ENCODE assay signal across 14 cellular contexts in the genomic region with DNA sequence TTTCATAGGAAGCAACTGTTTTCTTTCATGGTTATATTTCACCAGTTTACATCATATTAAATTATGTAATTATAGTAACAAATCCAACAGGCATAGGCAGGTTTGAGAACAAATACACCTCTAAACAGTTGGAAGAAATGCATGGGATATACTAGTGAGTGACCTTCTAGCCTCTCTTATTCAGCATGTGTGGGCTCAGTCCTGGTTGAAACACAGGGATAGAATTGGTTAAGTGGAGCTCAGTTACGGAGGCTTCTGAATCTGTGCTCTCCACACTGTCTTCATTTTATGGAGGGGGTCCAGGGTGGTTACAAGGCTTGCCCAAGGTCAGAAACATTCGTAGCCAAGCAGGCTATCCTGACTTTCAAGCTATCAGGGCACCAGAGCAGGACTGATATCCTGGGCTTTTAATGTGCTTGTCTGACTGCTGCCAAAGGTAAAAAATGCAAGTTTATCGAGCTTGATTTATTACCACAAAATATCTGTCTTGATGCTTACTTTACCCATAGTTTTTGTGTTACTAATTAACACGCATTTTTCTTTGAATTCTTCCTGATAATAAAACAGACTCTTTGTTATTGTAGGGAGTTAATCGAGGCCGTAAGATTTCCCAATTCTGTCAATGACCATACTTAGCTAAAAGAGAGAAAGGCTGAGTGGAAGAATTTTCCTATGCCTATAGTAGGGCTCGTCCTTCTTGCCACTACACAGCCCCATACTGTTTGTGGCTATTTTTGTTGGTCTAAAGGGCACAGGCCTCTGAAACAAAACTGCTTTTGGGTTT.
DNase-seq lines count a peak whose midpoint lies in the region; ATAC-seq and TF ChIP-seq lines count a peak whose summit lies in the region.
"Had no signal": no experiment of that assay in that cellular context is flagged by ENCODE, and none has a peak within 500 bp of the region (broad histone marks: within the 10 kb centered on the region; RNA-seq: fewer than 3 reads in every experiment).

No MANE protein-coding gene starts in this region.

- DNase-seq in SJSA1 (ENCODE audit: low read depth in 1 of 2, low spot score in 2 of 2) (peak in 1 of 2 experiments; percentile 14), fibroblast of the aortic adventitia (ENCODE audit: low read depth) (peak; percentile 76), mesothelial cell of epicardium (ENCODE audit: low spot score in 2 of 2, unreplicated experiment in 2 of 2) (no peak), type B pancreatic cell (ENCODE audit: extremely low spot score, unreplicated experiment) (no peak), OCI-M1 (lab: John Stamatoyannopoulos, UW) (no peak), cerebellum (ENCODE audit: low spot score) (no peak)
- DNase-seq: activated CD8-positive, alpha-beta memory T cell treated with anti-CD3 and anti-CD28 coated beads, Interleukin-2, amount 10 ng/mL, durations not matched to agents 7 days and 5 days; activated naive CD4-positive, alpha-beta T cell treated with Interleukin-2 at 50 U/mL for 16 hours; head of caudate nucleus; NCI-H187 treated with DMSO at 0.1 percent for 48 hours; NCI-H524 treated with DMSO at 0.1 percent for 48 hours; stimulated activated CD4-positive, alpha-beta T cell treated with anti-CD3 and anti-CD28 coated beads, Interleukin-15, amount 100 ng/mL, for 24 hours had no signal

- H3K9me3 Mint-ChIP-seq in mesothelial cell of epicardium (no peaks in the 10 kb centered on the region), type B pancreatic cell (no peaks in the 10 kb centered on the region)

- TF ChIP-seq CTCF in fibroblast of the aortic adventitia (IDR thresholded peaks at IDR 0.05; ENCODE audit: insufficient read depth, low read length) (no peak), mesothelial cell of epicardium (IDR thresholded peaks at IDR 0.05; ENCODE audit: unreplicated experiment) (no peak), type B pancreatic cell (conservative IDR thresholded peaks at IDR 0.05) (no peak)

- H3K27me3 Mint-ChIP-seq in mesothelial cell of epicardium (ENCODE audit: low read depth) (no peaks in the 10 kb centered on the region), type B pancreatic cell (no peaks in the 10 kb centered on the region)
- H3K27me3 Mint-ChIP-seq: activated CD8-positive, alpha-beta memory T cell treated with anti-CD3 and anti-CD28 coated beads, Interleukin-2, amount 10 ng/mL, durations not matched to agents 7 days and 5 days had no signal

- peak overlapping the region; percentile 93 for H3K27ac Mint-ChIP-seq in mesothelial cell of epicardium
- H3K27ac Mint-ChIP-seq in type B pancreatic cell: peak overlapping the region; percentile 52
- H3K27ac Mint-ChIP-seq: activated CD8-positive, alpha-beta memory T cell treated with anti-CD3 and anti-CD28 coated beads, Interleukin-2, amount 10 ng/mL, durations not matched to agents 7 days and 5 days had no signal

- no peaks in the 10 kb centered on the region for H3K27me3 ChIP-seq in SJSA1 (replicated peaks)
- H3K27me3 ChIP-seq: cardiac muscle cell had no signal

- H3K4me1 ChIP-seq in SJSA1 (replicated peaks): peaks cover 33% of the 10 kb centered on the region

- H3K36me3 Mint-ChIP-seq in mesothelial cell of epicardium: no peaks in the 10 kb centered on the region
- no peaks in the 10 kb centered on the region for H3K36me3 Mint-ChIP-seq in type B pancreatic cell

- H3K4me3 Mint-ChIP-seq in mesothelial cell of epicardium (no peak overlapping the region), type B pancreatic cell (no peak overlapping the region)
- H3K4me3 Mint-ChIP-seq: activated CD8-positive, alpha-beta memory T cell treated with anti-CD3 and anti-CD28 coated beads, Interleukin-2, amount 10 ng/mL, durations not matched to agents 7 days and 5 days had no signal

- H3K4me3 ChIP-seq in SJSA1 (no peak overlapping the region), fibroblast of the aortic adventitia (ENCODE audit: low read depth, low read length) (no peak overlapping the region)
- H3K4me3 ChIP-seq: cardiac muscle cell had no signal

- H3K27ac ChIP-seq in SJSA1: peak overlapping the region; percentile 82
- H3K27ac ChIP-seq: cardiac muscle cell had no signal

- no peaks in the 10 kb centered on the region for H3K9me3 ChIP-seq in SJSA1 (replicated peaks)

- no peak for ATAC-seq in HG02884 (IDR thresholded peaks at IDR 0.05; ENCODE audit: unreplicated experiment)
- ATAC-seq: activated CD8-positive, alpha-beta memory T cell treated with anti-CD3 and anti-CD28 coated beads, Interleukin-2, amount 10 ng/mL, durations not matched to agents 7 days and 5 days had no signal

- H3K4me1 Mint-ChIP-seq in mesothelial cell of epicardium (peaks cover 55% of the 10 kb centered on the region), type B pancreatic cell (ENCODE audit: unreplicated experiment) (peaks cover 12% of the 10 kb centered on the region)

- H3K36me3 ChIP-seq in SJSA1: no peaks in the 10 kb centered on the region
- H3K36me3 ChIP-seq: cardiac muscle cell had no signal
